In the genomic region with DNA sequence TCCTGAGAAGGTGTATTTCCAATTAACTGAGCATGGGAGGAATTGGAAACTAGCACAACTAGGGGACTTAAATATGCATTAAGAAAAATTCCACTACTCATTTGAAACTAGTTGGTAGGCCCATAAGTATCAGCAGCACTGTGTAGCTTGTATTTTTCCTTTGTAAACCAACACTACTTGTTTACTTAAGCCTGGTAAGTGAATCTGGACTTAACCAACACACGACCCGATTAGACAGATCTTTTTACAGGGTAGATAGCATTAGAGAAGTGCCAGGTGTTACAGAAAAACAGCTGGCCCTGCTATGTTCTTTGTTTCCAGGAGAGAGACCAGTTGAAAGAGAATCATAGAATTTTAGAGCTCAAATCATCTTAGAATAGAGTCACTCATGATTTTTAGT, we compare ENCODE assay signal across 17 cellular contexts.
"Had no signal": no experiment of that assay in that cellular context is flagged by ENCODE, and none has a peak within 500 bp of the region (broad histone marks: within the 10 kb centered on the region; RNA-seq: fewer than 3 reads in every experiment).

No MANE protein-coding gene starts in this region.

- H3K27ac ChIP-seq: coronary artery, left lung, ovary, skin epidermis, uterus, WERI-Rb-1 had no signal

- H3K27me3 ChIP-seq: left lung, ovary, uterus had no signal

- DNase-seq: activated CD4-positive, alpha-beta T cell treated with anti-CD3 and anti-CD28 coated beads for 48 hours; activated CD8-positive, alpha-beta memory T cell treated with anti-CD3 and anti-CD28 coated beads, Interleukin-2, amount 50 U/mL, for 48 hours; activated CD8-positive, alpha-beta T cell treated with anti-CD3 and anti-CD28 coated beads, Interleukin-2, amount 10 ng/mL, durations not matched to agents 7 days and 5 days; activated naive CD4-positive, alpha-beta T cell; caudate nucleus; effector CD4-positive, alpha-beta T cell; foreskin melanocyte; heart left ventricle; left lung; ovary; stimulated activated CD4-positive, alpha-beta T cell treated with anti-CD3 and anti-CD28 coated beads, Interleukin-4, amount 100 ng/mL, for 4 hours; stimulated activated naive CD8-positive, alpha-beta T cell treated with anti-CD3 and anti-CD28 coated beads, Interleukin-15, amount 100 ng/mL, for 72 hours; uterus; WERI-Rb-1 had no signal

- H3K9me3 Mint-ChIP-seq: stimulated activated naive CD8-positive, alpha-beta T cell treated with anti-CD3 and anti-CD28 coated beads, Interleukin-15, amount 100 ng/mL, for 72 hours had no signal

- ATAC-seq: activated CD8-positive, alpha-beta T cell treated with anti-CD3 and anti-CD28 coated beads, Interleukin-2, amount 10 ng/mL, durations not matched to agents 7 days and 5 days; stimulated activated naive CD8-positive, alpha-beta T cell treated with anti-CD3 and anti-CD28 coated beads, Interleukin-15, amount 100 ng/mL, for 72 hours had no signal

- H3K27ac Mint-ChIP-seq: activated CD8-positive, alpha-beta T cell treated with anti-CD3 and anti-CD28 coated beads, Interleukin-2, amount 10 ng/mL, durations not matched to agents 7 days and 5 days; stimulated activated naive CD8-positive, alpha-beta T cell treated with anti-CD3 and anti-CD28 coated beads, Interleukin-15, amount 100 ng/mL, for 72 hours had no signal

- H3K4me3 Mint-ChIP-seq: activated CD8-positive, alpha-beta T cell treated with anti-CD3 and anti-CD28 coated beads, Interleukin-2, amount 10 ng/mL, durations not matched to agents 7 days and 5 days; stimulated activated naive CD8-positive, alpha-beta T cell treated with anti-CD3 and anti-CD28 coated beads, Interleukin-15, amount 100 ng/mL, for 72 hours had no signal

- H3K4me1 ChIP-seq: uterus had no signal

- H3K4me3 ChIP-seq: coronary artery, heart left ventricle, left lung, mucosa of descending colon, ovary, skin epidermis, uterus had no signal

- H3K36me3 ChIP-seq: heart left ventricle, left lung, ovary, uterus, WERI-Rb-1 had no signal

- H3K4me1 Mint-ChIP-seq: stimulated activated naive CD8-positive, alpha-beta T cell treated with anti-CD3 and anti-CD28 coated beads, Interleukin-15, amount 100 ng/mL, for 72 hours had no signal

- H3K9me3 ChIP-seq: heart left ventricle, left lung, mucosa of descending colon, ovary, uterus had no signal
